In genomic region chr3:138922400-138922799, GRCh38 we compare ENCODE assay signal across 8 cellular contexts. TPM values are rescaled to one million over a fixed set of nuclear protein-coding genes. Genes with fewer than 3 reads are reported as not detected.
DNase-seq lines count a peak whose midpoint lies in the region; ATAC-seq, FAIRE-seq and TF ChIP-seq lines count a peak whose summit lies in the region.
"Not testable (repeated sequence)": the region's sequence is repeated elsewhere in the genome, so short reads cannot be mapped to it uniquely, and the experiment has no call there.

No MANE protein-coding gene starts in this region.

- not testable (repeated sequence) for FAIRE-seq in bronchial epithelial cell (lab: Jason Lieb, UNC)

- DNase-seq in GM23338 (ENCODE audit: low spot score); RWPE1 (ENCODE audit: low spot score); ascending aorta (ENCODE audit: low spot score in 2 of 2); osteoblast (ENCODE audit: insufficient read length, low spot score, missing footprints): not testable (repeated sequence)
- DNase-seq in Karpas-422 (peak; percentile 27), bronchial epithelial cell (ENCODE audit: low read depth) (peak; percentile 37), fibroblast of mammary gland (ENCODE audit: low read depth) (peak; percentile 49)

- CTCF ChIA-PET in RWPE1 (lab: Yijun Ruan, JAX) = interaction anchor here (0.6 to 3.5 kb wide), 7 partner anchors 14 to 1802 kb away, joined by 3 to 15 read pairs (median 3); partner anchors contain the start of gene PIK3CB

- ATAC-seq in GM23338 = not testable (repeated sequence)

- H3K9me3 ChIP-seq in Karpas-422 (ENCODE audit: low read length); ascending aorta; osteoblast (ENCODE audit: low read depth, low read length): not testable (repeated sequence)

- not testable (repeated sequence) for H3K36me3 ChIP-seq in ACC112 (ENCODE audit: insufficient read depth, low read length); GM23338 (ENCODE audit: insufficient read depth); Karpas-422 (ENCODE audit: insufficient read depth, low read length); ascending aorta; bronchial epithelial cell (ENCODE audit: control insufficient read depth, insufficient read depth, low read length); osteoblast (ENCODE audit: insufficient read depth, low read length)

- not testable (repeated sequence) for H3K4me1 Mint-ChIP-seq in GM23338

- POLR2A ChIA-PET in RWPE1 (lab: Yijun Ruan, JAX; ENCODE audit: low non-redundant PET) = not testable (repeated sequence)

- H3K9me2 ChIP-seq in GM23338 (ENCODE audit: insufficient read depth); Karpas-422 (replicated peaks; ENCODE audit: insufficient read depth, low read length): not testable (repeated sequence)

- TF ChIP-seq CTCF in GM23338 (conservative IDR thresholded peaks at IDR 0.05; ENCODE audit: low read depth in 2 of 2) (peak; percentile 31 to 57; a peak in 3 of 4 replicates), fibroblast of mammary gland (conservative IDR thresholded peaks at IDR 0.05; ENCODE audit: control insufficient read depth, insufficient read depth, low read depth, low read length) (peak; percentile 16)
- TF ChIP-seq CTCF in RWPE1 (conservative IDR thresholded peaks at IDR 0.05; ENCODE audit: low read depth); ascending aorta (IDR thresholded peaks at IDR 0.05); bronchial epithelial cell (IDR thresholded peaks at IDR 0.05; ENCODE audit: insufficient read depth, low read length, severe bottlenecking); osteoblast (IDR thresholded peaks at IDR 0.05; ENCODE audit: extremely low read depth, low read depth, low read length): not testable (repeated sequence)

- H3F3A ChIP-seq in GM23338 (replicated peaks; ENCODE audit: low read depth) = not testable (repeated sequence)

- H3K27ac ChIP-seq in ACC112 (ENCODE audit: low read depth, low read length) (peak overlapping the region; percentile 76), RWPE1 (peak overlapping the region; percentile 78), ascending aorta (peak overlapping the region; percentile 57 to 69), osteoblast (ENCODE audit: low read depth, low read length) (peak overlapping the region; percentile 59)
- not testable (repeated sequence) for H3K27ac ChIP-seq in GM23338 (ENCODE audit: low read depth); Karpas-422 (ENCODE audit: low read length)

- H3K27me3 ChIP-seq in ACC112 (ENCODE audit: insufficient read depth, low read length); GM23338 (ENCODE audit: insufficient read depth); Karpas-422 (ENCODE audit: low read length); ascending aorta; bronchial epithelial cell (ENCODE audit: control insufficient read depth, insufficient read depth, low read length); osteoblast (ENCODE audit: insufficient read depth, low read length): not testable (repeated sequence)

- not testable (repeated sequence) for H4K20me1 ChIP-seq in GM23338 (replicated peaks; ENCODE audit: insufficient read depth); Karpas-422 (ENCODE audit: insufficient read depth, low read depth, low read length); osteoblast (ENCODE audit: insufficient read depth, low read length)

- not testable (repeated sequence) for H2AFZ ChIP-seq in ACC112 (ENCODE audit: low read length, unreplicated experiment); GM23338; Karpas-422 (ENCODE audit: low read length); osteoblast (ENCODE audit: low read length)

- H3K4me1 ChIP-seq in ACC112 (ENCODE audit: control insufficient read depth, insufficient read depth, low read length, unreplicated experiment) = peaks cover 16% of the 10 kb centered on the region
- not testable (repeated sequence) for H3K4me1 ChIP-seq in GM23338 (ENCODE audit: insufficient read depth); Karpas-422 (ENCODE audit: low read length); ascending aorta
- H3K4me1 ChIP-seq in osteoblast (ENCODE audit: insufficient read depth, low read length) = peaks cover 16% of the 10 kb centered on the region

- not testable (repeated sequence) for H3K4me2 ChIP-seq in GM23338; Karpas-422 (ENCODE audit: low read depth, low read length, poor library complexity, severe bottlenecking)
- peak overlapping the region; percentile 54 for H3K4me2 ChIP-seq in osteoblast (ENCODE audit: insufficient read depth, low read length)

- not testable (repeated sequence) for H3K36me3 Mint-ChIP-seq in GM23338 (ENCODE audit: low read depth)

- H3K4me3 ChIP-seq in ACC112 (ENCODE audit: low read depth, low read length); GM23338; Karpas-422 (ENCODE audit: low read length); ascending aorta; bronchial epithelial cell (ENCODE audit: low read depth, low read length); fibroblast of mammary gland (ENCODE audit: control insufficient read depth, low read depth, low read length); osteoblast (ENCODE audit: insufficient read depth, low read length): not testable (repeated sequence)

- not testable (repeated sequence) for H3K27ac Mint-ChIP-seq in GM23338

- not testable (repeated sequence) for H3K27me3 Mint-ChIP-seq in GM23338 (ENCODE audit: insufficient read depth, low read depth, poor library complexity)

- not testable (repeated sequence) for H3K9me3 Mint-ChIP-seq in GM23338

- intact Hi-C loops in ascending aorta (cut with DNase I) = loop anchor here (2.0 to 10.0 kb wide), 4 partner anchors 506 to 808 kb away; partner anchors contain the start of genes ARMC8, DZIP1L and NME9

- H3K79me2 ChIP-seq in ACC112 (ENCODE audit: control insufficient read depth, insufficient read depth, low read length, unreplicated experiment); GM23338 (replicated peaks; ENCODE audit: insufficient read depth); Karpas-422 (ENCODE audit: low read length); osteoblast (ENCODE audit: insufficient read depth, low read length): not testable (repeated sequence)

- H3K9ac ChIP-seq in Karpas-422 (ENCODE audit: low read length) = not testable (repeated sequence)

- not testable (repeated sequence) for H3K4me3 Mint-ChIP-seq in GM23338

RNA-seq across cellular contexts. Expression of gene FOXL2, which starts 24.5 kb away (rescaled TPM):
- total RNA-seq in GM23338 (2014; rRNA removed; shearing (Covaris generic)) = 2.3 and 3.5 TPM in 2 replicates
- polyA plus RNA-seq in GM23338 (2016; fragmentation: Nextera tagmentation; extraction: Ambion mirVana) = 0.89 and 1.2 TPM in 2 replicates
- not detected in 2 replicates for total RNA-seq in Karpas-422 (2014; rRNA removed; shearing (Covaris generic); ENCODE audit: low replicate concordance)
- not detected for total RNA-seq in ascending aorta
- total RNA-seq in bronchial epithelial cell = 0.26 and 0.51 TPM in 2 replicates
- under 0.01 and 0.36 TPM in 2 replicates for total RNA-seq in osteoblast

RNA-seq across cellular contexts. Expression of gene FOXL2NB, which starts 24.6 kb away (rescaled TPM):
- 10.0 and 15.6 TPM in 2 replicates for total RNA-seq in GM23338 (2014; rRNA removed; shearing (Covaris generic))
- 9.3 and 11.2 TPM in 2 replicates for polyA plus RNA-seq in GM23338 (2016; fragmentation: Nextera tagmentation; extraction: Ambion mirVana)
- total RNA-seq in Karpas-422 (2014; rRNA removed; shearing (Covaris generic); ENCODE audit: low replicate concordance) = not detected in 2 replicates
- total RNA-seq in ascending aorta (not detected), bronchial epithelial cell (under 0.01 and 0.13 TPM in 2 replicates), osteoblast (0.36 TPM in 1 of 2 replicates, not detected in the other)
